In genomic region chr7:144508702-144509101, GRCh38 we compare ENCODE assay signal across 11 cellular contexts.
DNase-seq lines count a peak whose midpoint lies in the region; ATAC-seq, FAIRE-seq and TF ChIP-seq lines count a peak whose summit lies in the region.
"Had no signal": no experiment of that assay in that cellular context is flagged by ENCODE, and none has a peak within 500 bp of the region (broad histone marks: within the 10 kb centered on the region; RNA-seq: fewer than 3 reads in every experiment).

No MANE protein-coding gene starts in this region.

- H3K36me3 ChIP-seq in OCI-LY3 (replicated peaks; ENCODE audit: low read depth, low read length) (no peaks in the 10 kb centered on the region), small intestine (ENCODE audit: control insufficient read depth in 2 of 2, insufficient read depth in 2 of 2, low read length in 2 of 2) (no peaks in the 10 kb centered on the region), trophoblast cell (ENCODE audit: control insufficient read depth in 1 of 2, insufficient read depth in 2 of 2, low read length in 2 of 2) (no peaks in the 10 kb centered on the region)

- H3K79me1 ChIP-seq in trophoblast cell (ENCODE audit: low read length) = no peaks in the 10 kb centered on the region

- H3K14ac ChIP-seq in trophoblast cell (ENCODE audit: low read length) = no peak overlapping the region

- no peak for TF ChIP-seq CTCF in OCI-LY3 (IDR thresholded peaks at IDR 0.05; ENCODE audit: low read depth, low read length)

- no peaks in the 10 kb centered on the region for H4K20me1 ChIP-seq in OCI-LY3 (ENCODE audit: insufficient read depth, low read length)

- peak; percentile 89 for ATAC-seq in GM18909 (IDR thresholded peaks at IDR 0.05; ENCODE audit: poor library complexity, unreplicated experiment)
- peak; percentile 82 for ATAC-seq in GM21447 (IDR thresholded peaks at IDR 0.05; ENCODE audit: unreplicated experiment)
- peak; percentile 98 for ATAC-seq in HG03039 (IDR thresholded peaks at IDR 0.05; ENCODE audit: unreplicated experiment)
- ATAC-seq: stimulated activated naive CD8-positive, alpha-beta T cell treated with anti-CD3 and anti-CD28 coated beads, Interleukin-15, Interleukin-2, amounts not matched to agents 100 U/mL and 50 U/mL, for 24 hours had no signal

- no peak overlapping the region for H3K4ac ChIP-seq in trophoblast cell (ENCODE audit: low read depth, low read length)

- no peak overlapping the region for H3K18ac ChIP-seq in trophoblast cell (ENCODE audit: low read length)

- H4K12ac ChIP-seq in trophoblast cell (ENCODE audit: low read depth, low read length) = no peak overlapping the region

- no peaks in the 10 kb centered on the region for H3K27me3 ChIP-seq in OCI-LY3 (ENCODE audit: low read depth, low read length)
- no peaks in the 10 kb centered on the region for H3K27me3 ChIP-seq in small intestine (ENCODE audit: control insufficient read depth in 2 of 2, insufficient read depth in 2 of 2, low read length in 2 of 2)
- H3K27me3 ChIP-seq in trophoblast cell (ENCODE audit: insufficient read depth, low read length) = no peaks in the 10 kb centered on the region
- H3K27me3 ChIP-seq: hepatocyte had no signal

- no peak overlapping the region for H2BK5ac ChIP-seq in trophoblast cell (ENCODE audit: low read depth, low read length, poor library complexity)

- no peak for FAIRE-seq in small intestine (lab: Jason Lieb, UNC)

- 73 to 92% (median 78%) methylated on average over 4 of the region's 4 CpGs for whole genome bisulfite sequencing in small intestine, 3 donors
- no CpG with 5 or more reads among the region's 4 CpGs for WGBS in trophoblast cell (ENCODE audit: extremely low coverage, insufficient coverage, insufficient read length)

- H3K9ac ChIP-seq in OCI-LY3 (ENCODE audit: low read length) (no peak overlapping the region), trophoblast cell (ENCODE audit: low read length) (no peak overlapping the region)
- H3K9ac ChIP-seq: parathyroid adenoma had no signal

- peak overlapping the region; percentile 33 for H3K4me2 ChIP-seq in OCI-LY3 (ENCODE audit: low read length)
- no peak overlapping the region for H3K4me2 ChIP-seq in trophoblast cell (ENCODE audit: low read length)
- H3K4me2 ChIP-seq: hepatocyte had no signal

- H4K91ac ChIP-seq in trophoblast cell (ENCODE audit: low read depth, low read length) = no peak overlapping the region

- no peak overlapping the region for H4K8ac ChIP-seq in trophoblast cell (ENCODE audit: low read depth, low read length)

- no peak overlapping the region for H2BK12ac ChIP-seq in trophoblast cell (ENCODE audit: low read length)

- no peak overlapping the region for H3K23ac ChIP-seq in trophoblast cell (ENCODE audit: low read length)

- no peak overlapping the region for H2AFZ ChIP-seq in OCI-LY3 (ENCODE audit: low read depth, low read length)
- no peak overlapping the region for H2AFZ ChIP-seq in trophoblast cell (ENCODE audit: insufficient read depth, low read length, poor library complexity)
- H2AFZ ChIP-seq: hepatocyte, parathyroid adenoma had no signal

- H3K27ac ChIP-seq in OCI-LY3 (ENCODE audit: low read length) (no peak overlapping the region), small intestine (ENCODE audit: low read depth in 1 of 2, low read length in 1 of 2) (no peak overlapping the region), trophoblast cell (ENCODE audit: low read depth, low read length) (no peak overlapping the region)
- H3K27ac ChIP-seq: hepatocyte, parathyroid adenoma had no signal

- no peak for DNase-seq in small intestine
- no peak for DNase-seq in NCI-H2029 (lab: John Stamatoyannopoulos, UW)
- no peak for DNase-seq in trophoblast cell
- DNase-seq: activated CD4-positive, alpha-beta T cell treated with anti-CD3 and anti-CD28 coated beads for 1 hour; stimulated activated naive CD8-positive, alpha-beta T cell treated with anti-CD3 and anti-CD28 coated beads, Interleukin-15, Interleukin-2, amounts not matched to agents 100 U/mL and 50 U/mL, for 24 hours had no signal

- H3K4me3 ChIP-seq in OCI-LY3 (ENCODE audit: low read length) (no peak overlapping the region), small intestine (ENCODE audit: low read depth in 1 of 2, low read length in 2 of 2) (no peak overlapping the region), trophoblast cell (ENCODE audit: low read depth, low read length) (no peak overlapping the region)
- H3K4me3 ChIP-seq: hepatocyte had no signal

- H3K4me1 ChIP-seq in OCI-LY3 (ENCODE audit: low read length) (peaks cover 20% of the 10 kb centered on the region), small intestine (ENCODE audit: control insufficient read depth in 2 of 2, insufficient read depth in 1 of 2, low read depth in 1 of 2, low read length in 1 of 2) (no peaks in the 10 kb centered on the region), trophoblast cell (ENCODE audit: control insufficient read depth in 1 of 2, insufficient read depth in 2 of 2, low read length in 2 of 2) (no peaks in the 10 kb centered on the region)
- H3K4me1 ChIP-seq: parathyroid adenoma had no signal

- no peak overlapping the region for H2AK5ac ChIP-seq in trophoblast cell (ENCODE audit: low read length)

- no peaks in the 10 kb centered on the region for H3K79me2 ChIP-seq in OCI-LY3 (ENCODE audit: low read length)
- no peaks in the 10 kb centered on the region for H3K79me2 ChIP-seq in trophoblast cell (ENCODE audit: control insufficient read depth, insufficient read depth, low read length, poor library complexity)
- H3K79me2 ChIP-seq: hepatocyte, parathyroid adenoma had no signal

- no peak overlapping the region for H2BK120ac ChIP-seq in trophoblast cell (ENCODE audit: insufficient read depth, low read length, poor library complexity)

- H3K9me3 ChIP-seq in OCI-LY3 (ENCODE audit: insufficient read depth, low read length) (no peaks in the 10 kb centered on the region), small intestine (ENCODE audit: control insufficient read depth, low read depth) (no peaks in the 10 kb centered on the region), trophoblast cell (ENCODE audit: insufficient read depth, low read depth, low read length) (no peaks in the 10 kb centered on the region)
